Comparison of ENCODE assay signal across 8 cellular contexts in the genomic region with DNA sequence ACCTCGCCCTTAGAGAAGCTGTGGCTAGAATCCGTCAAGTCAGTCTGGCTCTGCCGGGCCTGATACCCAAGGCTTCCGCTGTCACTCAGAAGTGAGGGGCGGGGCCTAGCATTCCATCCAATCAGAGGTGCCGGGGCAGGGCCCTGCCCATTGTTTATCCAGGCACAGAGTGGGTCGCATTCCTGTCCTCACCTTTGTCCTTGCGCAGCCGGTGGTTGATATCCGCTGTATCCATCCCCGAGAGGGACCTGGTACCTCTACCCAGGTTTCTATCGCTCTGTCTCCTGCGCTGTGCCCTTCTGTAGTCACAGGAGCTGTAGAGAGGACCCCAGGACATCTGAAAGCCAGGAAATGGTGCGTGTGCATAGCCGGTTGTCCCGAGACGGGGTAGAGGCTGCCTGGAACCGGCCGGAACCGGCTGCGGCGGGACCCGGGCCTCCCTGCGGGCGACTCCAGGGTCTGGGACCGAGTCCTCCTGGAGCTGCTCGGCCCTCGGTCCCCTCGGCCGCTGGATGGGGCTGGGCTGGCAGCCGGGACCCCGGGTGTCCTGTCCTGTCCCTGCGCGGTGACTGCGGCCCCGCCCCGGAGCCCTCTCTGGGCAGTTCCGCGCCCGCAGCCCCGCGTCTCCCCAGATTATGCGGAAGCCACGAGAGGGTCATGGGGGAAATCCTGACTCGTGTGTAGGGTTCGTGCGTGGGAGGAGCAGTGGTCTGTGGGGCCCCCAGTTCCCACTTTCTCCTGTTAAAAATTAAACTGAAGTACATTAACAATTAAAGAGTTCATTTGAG. TPM values are rescaled to one million over a fixed set of nuclear protein-coding genes. Genes with fewer than 3 reads are reported as not detected.
DNase-seq lines count a peak whose midpoint lies in the region; ATAC-seq and TF ChIP-seq lines count a peak whose summit lies in the region.

A gene (plus strand): TSS at position 183 of the 788 bp plus-strand sequence. CDS start 169 bp downstream, at position 352.

- peak within 1 kb of the TSS; percentile 2 for H3K18ac ChIP-seq in mesendoderm (ENCODE audit: low read length)

- H3K27me3 ChIP-seq in AG04450 (ENCODE audit: control insufficient read depth, insufficient read depth, low read length), result no peaks in the 10 kb centered on the region
- H3K27me3 ChIP-seq in endocrine pancreas (ENCODE audit: control insufficient read depth, insufficient read depth, low read length), result no peaks in the 10 kb centered on the region
- no peaks in the 10 kb centered on the region for H3K27me3 ChIP-seq in mesendoderm (ENCODE audit: insufficient read depth, low read length, poor library complexity)

- H3K27ac ChIP-seq in AG04450 (ENCODE audit: low read depth, low read length) (peak within 1 kb of the TSS; percentile 70), mesendoderm (ENCODE audit: low read depth, low read length) (peak within 1 kb of the TSS; percentile 2)

- H3K9ac ChIP-seq in endocrine pancreas (ENCODE audit: control insufficient read depth, insufficient read depth, low read length) (peak within 1 kb of the TSS; percentile 45), mesendoderm (ENCODE audit: low read length) (peak within 1 kb of the TSS; percentile 30)

- no peak within 1 kb of the TSS for H3K23ac ChIP-seq in mesendoderm (ENCODE audit: low read length)

- TF ChIP-seq CTCF in AG04450 (IDR thresholded peaks at IDR 0.05; ENCODE audit: low read depth, low read length), result no peak; the same call in 1 of the 2 replicates

- peak within 1 kb of the TSS; percentile 84 for H3K4me3 ChIP-seq in AG04450 (ENCODE audit: low read depth, low read length)
- H3K4me3 ChIP-seq in endocrine pancreas (ENCODE audit: control insufficient read depth, insufficient read depth, low read length), result peak within 1 kb of the TSS; percentile 61
- peak within 1 kb of the TSS; percentile 24 for H3K4me3 ChIP-seq in mesendoderm (ENCODE audit: low read length)

- H3K56ac ChIP-seq in mesendoderm (ENCODE audit: low read length), result peak within 1 kb of the TSS; percentile 68

- H2AK5ac ChIP-seq in mesendoderm (ENCODE audit: low read length), result no peak within 1 kb of the TSS

- CTCF ChIA-PET in AG04450 (lab: Charles Lee), result interaction anchor here (0.5 to 3.7 kb wide), 2 partner anchors 22 to 24 kb away, joined by 3 to 32 read pairs; no protein-coding TSS in a partner anchor

- no peaks in the 10 kb centered on the region for H3K79me2 ChIP-seq in mesendoderm (ENCODE audit: control insufficient read depth, insufficient read depth, low read length)

- no peak within 1 kb of the TSS for H2BK120ac ChIP-seq in mesendoderm (ENCODE audit: low read depth, low read length)

- no peak within 1 kb of the TSS for H3K4ac ChIP-seq in mesendoderm (ENCODE audit: low read depth, low read length)

- POLR2A ChIA-PET in AG04450 (lab: Yijun Ruan, JAX), result interaction anchor here (1.0 kb wide), 1 partner anchor 22 kb away, joined by 3 read pairs; no protein-coding TSS in a partner anchor

- WGBS in mesendoderm (ENCODE audit: extremely low coverage, insufficient coverage, low lambda C conversion rate), result no CpG with 5 or more reads among the region's 47 CpGs

- H3K9me3 ChIP-seq in AG04450 (ENCODE audit: control insufficient read depth, insufficient read depth, low read length), result peaks cover 2% of the 10 kb centered on the region; the same call in 1 of the 2 replicates
- no peaks in the 10 kb centered on the region for H3K9me3 ChIP-seq in endocrine pancreas (ENCODE audit: control insufficient read depth, low read length)

- H4K8ac ChIP-seq in mesendoderm (ENCODE audit: low read depth, low read length), result no peak within 1 kb of the TSS

- peak within 1 kb of the TSS; percentile 58 for H3K4me2 ChIP-seq in mesendoderm (ENCODE audit: low read length)

- ATAC-seq in GM19023 (IDR thresholded peaks at IDR 0.05; ENCODE audit: unreplicated experiment) (peak; percentile 87), HG03354 (IDR thresholded peaks at IDR 0.05; ENCODE audit: poor library complexity, severe bottlenecking, unreplicated experiment) (peak; percentile 89)

- DNase-seq in AG04450 (ENCODE audit: low read depth, low spot score) (no peak), NOMO-1 (lab: John Stamatoyannopoulos, UW; ENCODE audit: unreplicated experiment in 2 of 2) (peak; percentile 71 to 82), mesendoderm (peak; percentile 98)
- DNase-seq in activated CD8-positive, alpha-beta memory T cell treated with anti-CD3 and anti-CD28 coated beads, Interleukin-2, amount 50 U/mL, for 1 hour (ENCODE audit: extremely low read depth), result peak; percentile 59
- peak; percentile 68 for DNase-seq in stimulated activated CD8-positive, alpha-beta memory T cell treated with anti-CD3 and anti-CD28 coated beads, Interleukin-12 subunit alpha, Interleukin-12 subunit beta, amount 100 ng/mL, for 24 hours (ENCODE audit: extremely low read depth)

- no peaks in the 10 kb centered on the region for H3K79me1 ChIP-seq in mesendoderm (ENCODE audit: low read length)

- no peaks in the 10 kb centered on the region for H3K4me1 ChIP-seq in endocrine pancreas (ENCODE audit: control insufficient read depth, insufficient read depth, low read length)
- H3K4me1 ChIP-seq in mesendoderm (ENCODE audit: control insufficient read depth, low read depth, low read length), result no peaks in the 10 kb centered on the region

- no peak within 1 kb of the TSS for H2BK15ac ChIP-seq in mesendoderm (replicated peaks; ENCODE audit: low read depth)

- no peak within 1 kb of the TSS for H4K5ac ChIP-seq in mesendoderm (ENCODE audit: low read length)

- H2BK5ac ChIP-seq in mesendoderm (ENCODE audit: low read length), result no peak within 1 kb of the TSS

- no peaks in the 10 kb centered on the region for H3K36me3 ChIP-seq in endocrine pancreas (ENCODE audit: control insufficient read depth, insufficient read depth, low read length)
- no peaks in the 10 kb centered on the region for H3K36me3 ChIP-seq in mesendoderm (ENCODE audit: control insufficient read depth, insufficient read depth, low read length)

RNA-seq across cellular contexts. Expression of the gene that starts here (rescaled TPM):
- 2.1 and 3.0 TPM in 2 replicates for polyA plus RNA-seq in AG04450 (2011; rRNA removed)
- 1.4 and 3.2 TPM in 2 replicates for polyA minus RNA-seq in AG04450 (2011; rRNA and poly(A)+ RNA removed)
- polyA plus RNA-seq in mesendoderm (2013, experiment 1 of 2), result 0.52 TPM
- polyA plus RNA-seq in mesendoderm (2013, experiment 2 of 2), result 0.59 TPM

Comparison
In these comparisons a context has a peak if more than half of its experiments do, and no peak if none do; other contexts are left out.
1. H3K4me3 ChIP-seq: peak in every context shown above with its lines; median percentile 84 in AG04450; 61 in endocrine pancreas; 24 in mesendoderm.